In genomic region chr3:64152100-64152499, GRCh38 we compare ENCODE assay signal across 13 cellular contexts.
DNase-seq lines count a peak whose midpoint lies in the region; ATAC-seq, FAIRE-seq and TF ChIP-seq lines count a peak whose summit lies in the region.
"Had no signal": no experiment of that assay in that cellular context is flagged by ENCODE, and none has a peak within 500 bp of the region (broad histone marks: within the 10 kb centered on the region; RNA-seq: fewer than 3 reads in every experiment).

No MANE protein-coding gene starts in this region.

- H3K4me3 Mint-ChIP-seq in stimulated activated memory B cell treated with anti-CD40 and anti-IgM and Interleukin-4, amounts not matched to agents 10 μg/mL and 1 μg/mL and 100 μg/mL, for 72 hours: no peak overlapping the region
- H3K4me3 Mint-ChIP-seq: stimulated activated effector memory CD8-positive, alpha-beta T cell treated with anti-CD3 and anti-CD28 coated beads, Interleukin-12 subunit alpha, Interleukin-12 subunit beta, amount 100 ng/mL, for 72 hours had no signal

- FAIRE-seq in H54 (lab: Jason Lieb, UNC): no peak

- no peaks in the 10 kb centered on the region for H3K27me3 Mint-ChIP-seq in stimulated activated memory B cell treated with anti-CD40 and anti-IgM and Interleukin-4, amounts not matched to agents 10 μg/mL and 1 μg/mL and 100 μg/mL, for 72 hours

- peaks cover 0 to 5% of the 10 kb centered on the region in 2 donors for H3K4me1 ChIP-seq in adrenal gland (replicated peaks in 1 of 2)

- H3K9me3 ChIP-seq in adrenal gland (replicated peaks in 1 of 3): no peaks in the 10 kb centered on the region

- H3K4me3 ChIP-seq in adrenal gland (no peak overlapping the region), foreskin fibroblast (ENCODE audit: low read depth in 1 of 2, low read length in 2 of 2) (no peak overlapping the region)
- H3K4me3 ChIP-seq: cardiac muscle cell, PC-9 had no signal

- WGBS in adrenal gland, 4 donors: 66 to 81% (median 72%) methylated on average over 2 of the region's 2 CpGs

- no peak for ATAC-seq in stimulated activated memory B cell treated with anti-CD40 and anti-IgM and Interleukin-4, amounts not matched to agents 10 μg/mL and 1 μg/mL and 100 μg/mL, for 72 hours
- ATAC-seq in GM19455 (IDR thresholded peaks at IDR 0.05; ENCODE audit: unreplicated experiment): no peak
- ATAC-seq: stimulated activated effector memory CD8-positive, alpha-beta T cell treated with anti-CD3 and anti-CD28 coated beads, Interleukin-12 subunit alpha, Interleukin-12 subunit beta, amount 100 ng/mL, for 72 hours had no signal

- DNase-seq in EL (peak; percentile 69), adrenal gland (peak in 6 of 7 donors; percentile 30 to 75 (median 60)), foreskin fibroblast (peak; percentile 87 to 90), renal cortical epithelial cell (ENCODE audit: low read depth) (peak; percentile 40), DMS153 treated with DMSO at 0.1 percent for 48 hours (lab: John Stamatoyannopoulos, UW; ENCODE audit: unreplicated experiment) (no peak), H54 (ENCODE audit: insufficient read length, low spot score) (no peak)
- DNase-seq: activated T-cell treated with anti-CD3 and anti-CD28 coated beads, Interleukin-2, amount 50 U/mL, for 1 hour; NCI-H1930; PC-9 had no signal

- no peaks in the 10 kb centered on the region for H3K4me1 Mint-ChIP-seq in stimulated activated memory B cell treated with anti-CD40 and anti-IgM and Interleukin-4, amounts not matched to agents 10 μg/mL and 1 μg/mL and 100 μg/mL, for 72 hours
- H3K4me1 Mint-ChIP-seq: stimulated activated effector memory CD8-positive, alpha-beta T cell treated with anti-CD3 and anti-CD28 coated beads, Interleukin-12 subunit alpha, Interleukin-12 subunit beta, amount 100 ng/mL, for 72 hours had no signal

- no peak overlapping the region for H3K27ac ChIP-seq in adrenal gland
- H3K27ac ChIP-seq: PC-9 had no signal

- H3K36me3 Mint-ChIP-seq in stimulated activated memory B cell treated with anti-CD40 and anti-IgM and Interleukin-4, amounts not matched to agents 10 μg/mL and 1 μg/mL and 100 μg/mL, for 72 hours: peaks cover 9% of the 10 kb centered on the region
- H3K36me3 Mint-ChIP-seq: stimulated activated effector memory CD8-positive, alpha-beta T cell treated with anti-CD3 and anti-CD28 coated beads, Interleukin-12 subunit alpha, Interleukin-12 subunit beta, amount 100 ng/mL, for 72 hours had no signal

- no peaks in the 10 kb centered on the region for H3K27me3 ChIP-seq in adrenal gland
- H3K27me3 ChIP-seq: cardiac muscle cell had no signal

- peaks cover 0 to 2% of the 10 kb centered on the region in 2 donors for H3K36me3 ChIP-seq in adrenal gland (replicated peaks in 1 of 2)

- intact Hi-C loops in adrenal gland (cut with DNase I): no loop called here

- TF ChIP-seq CTCF in adrenal gland (IDR thresholded peaks at IDR 0.05) (no peak), foreskin fibroblast (IDR thresholded peaks at IDR 0.05; ENCODE audit: low read depth, low read length) (no peak)

- no peaks in the 10 kb centered on the region for H3K9me3 Mint-ChIP-seq in stimulated activated memory B cell treated with anti-CD40 and anti-IgM and Interleukin-4, amounts not matched to agents 10 μg/mL and 1 μg/mL and 100 μg/mL, for 72 hours
- H3K9me3 Mint-ChIP-seq: stimulated activated effector memory CD8-positive, alpha-beta T cell treated with anti-CD3 and anti-CD28 coated beads, Interleukin-12 subunit alpha, Interleukin-12 subunit beta, amount 100 ng/mL, for 72 hours had no signal

- no peak overlapping the region for H3K27ac Mint-ChIP-seq in stimulated activated memory B cell treated with anti-CD40 and anti-IgM and Interleukin-4, amounts not matched to agents 10 μg/mL and 1 μg/mL and 100 μg/mL, for 72 hours
- H3K27ac Mint-ChIP-seq: stimulated activated effector memory CD8-positive, alpha-beta T cell treated with anti-CD3 and anti-CD28 coated beads, Interleukin-12 subunit alpha, Interleukin-12 subunit beta, amount 100 ng/mL, for 72 hours had no signal

- TF ChIP-seq POLR2A in adrenal gland (IDR thresholded peaks at IDR 0.05): no peak
- TF ChIP-seq POLR2A in H54 (IDR thresholded peaks at IDR 0.05; ENCODE audit: low read depth, low read length): no peak

Comparison
In these comparisons a context has a peak if more than half of its experiments do, and no peak if none do; other contexts are left out.
1. DNase-seq: peak in EL (single experiment), adrenal gland (6 of 7), foreskin fibroblast (2 of 2) and renal cortical epithelial cell (single experiment); none in DMS153 treated with DMSO at 0.1 percent for 48 hours (single experiment) and H54 (single experiment).